In the genomic region with DNA sequence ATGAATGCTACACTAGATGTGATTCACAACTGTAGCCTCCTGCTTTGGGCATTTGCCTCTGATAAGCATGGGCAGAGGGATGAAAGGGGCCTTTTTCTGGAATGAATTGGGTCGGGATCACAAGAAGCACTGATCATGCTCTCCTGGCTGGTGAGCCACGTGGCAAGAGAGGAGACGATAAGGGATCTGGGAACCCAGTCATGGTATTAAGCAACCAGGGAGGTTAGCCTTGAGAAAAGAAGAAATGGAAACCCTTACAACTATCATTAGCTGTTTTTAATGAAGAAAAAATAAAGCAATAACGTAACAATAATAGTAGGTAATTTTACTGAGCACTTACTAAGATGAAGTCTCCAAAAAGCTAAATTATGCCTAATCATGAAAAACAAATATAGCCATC, we compare ENCODE assay signal across 21 cellular contexts.
"Had no signal": no experiment of that assay in that cellular context is flagged by ENCODE, and none has a peak within 500 bp of the region (broad histone marks: within the 10 kb centered on the region; RNA-seq: fewer than 3 reads in every experiment).

No MANE protein-coding gene starts in this region.

- ATAC-seq: effector memory CD8-positive, alpha-beta T cell; left cardiac atrium; left ventricle myocardium superior; psoas muscle; sciatic nerve; stimulated activated naive CD8-positive, alpha-beta T cell treated with anti-CD3 and anti-CD28 coated beads, Interleukin-15, Interleukin-2, amounts not matched to agents 100 U/mL and 50 U/mL, for 24 hours had no signal

- H3K27me3 ChIP-seq: esophagus muscularis mucosa, hepatocyte, tibial nerve had no signal

- H3K4me2 ChIP-seq: hepatocyte had no signal

- DNase-seq: cerebellar nuclear complex; effector memory CD8-positive, alpha-beta T cell; head of caudate nucleus; kidney; left cardiac atrium; left ventricle myocardium superior; mesendoderm; naive B cell; nephron progenitor cell; psoas muscle; retina; stimulated activated CD4-positive, alpha-beta T cell treated with anti-CD3 and anti-CD28 coated beads, Interleukin-12 subunit alpha, Interleukin-12 subunit beta, amount 100 ng/mL, for 4 hours; stimulated activated naive CD8-positive, alpha-beta T cell treated with anti-CD3 and anti-CD28 coated beads, Interleukin-15, Interleukin-2, amounts not matched to agents 100 U/mL and 50 U/mL, for 24 hours had no signal

- FAIRE-seq: colon, kidney, urothelium cell line had no signal

- H3K9me3 ChIP-seq: esophagus muscularis mucosa, psoas muscle, tibial nerve had no signal

- H3K4me1 ChIP-seq: psoas muscle had no signal

- H3K36me3 ChIP-seq: esophagus muscularis mucosa, tibial nerve had no signal

- H3K27ac ChIP-seq: epithelial cell of prostate, esophagus muscularis mucosa, hepatocyte, psoas muscle, tibial nerve had no signal

- H2AFZ ChIP-seq: hepatocyte had no signal

- H3K79me2 ChIP-seq: hepatocyte had no signal

- H3K4me3 ChIP-seq: esophagus muscularis mucosa, hepatocyte, lung, psoas muscle, tibial nerve had no signal
